In genomic region chr19:3751236-3751635, GRCh38 we compare ENCODE assay signal across 10 cellular contexts. TPM values are rescaled to one million over a fixed set of nuclear protein-coding genes. Genes with fewer than 3 reads are reported as not detected.
"Had no signal": no experiment of that assay in that cellular context is flagged by ENCODE, and none has a peak within 500 bp of the region (broad histone marks: within the 10 kb centered on the region; RNA-seq: fewer than 3 reads in every experiment).

No MANE protein-coding gene starts in this region.

- H3K9ac ChIP-seq: KMS-11 had no signal

- FAIRE-seq: HepG2, HTR-8/SVneo had no signal

- ATAC-seq: HepG2 had no signal

- H3K27ac ChIP-seq: HL-60, KMS-11 had no signal

- DNase-seq: IMR-90, KBM-7, KG1 had no signal

- H3K4me2 ChIP-seq: KMS-11 had no signal

RNA-seq across cellular contexts. Expression of gene RAX2, which starts 20.8 kb away (rescaled TPM):
- total RNA-seq: HepG2, HT-29, HT1080, IMR-90 had no signal
- polyA plus RNA-seq: HepG2, IgD-negative memory B cell, IMR-90 had no signal

RNA-seq across cellular contexts. Expression of gene MATK, which starts 34.9 kb away (rescaled TPM):
- total RNA-seq: HepG2, HT1080, IMR-90 had no signal
- polyA plus RNA-seq: IMR-90 had no signal

RNA-seq across cellular contexts. Expression of gene TJP3, which starts 43.1 kb away (rescaled TPM):
- total RNA-seq: HT1080, IMR-90 had no signal
- polyA plus RNA-seq: IMR-90 had no signal
